8 cellular contexts compared by ENCODE assay signal in genomic region chr20:47354388-47354709, GRCh38.
A peak's percentile ranks its signal among the peaks of the same experiment; 100 is the strongest.
DNase-seq lines count a peak whose midpoint lies in the region; ATAC-seq lines count a peak whose summit lies in the region.

No MANE protein-coding gene starts in this region.

- H3K27ac ChIP-seq in iPS-18a (ENCODE audit: low read length) (peak overlapping the region; percentile 79), subcutaneous abdominal adipose tissue (ENCODE audit: low read depth, low read length) (peak overlapping the region; percentile 100)

- no peaks in the 10 kb centered on the region for H3K9me3 Mint-ChIP-seq in T-helper 2 cell treated with Interferon-gamma antibody and Interleukin-4, amounts not matched to agents 5 μg/mL and 100 μg/mL, for 36 hours
- H3K9me3 Mint-ChIP-seq in activated naive CD8-positive, alpha-beta T cell (ENCODE audit: low read depth) = no peaks in the 10 kb centered on the region

- peak overlapping the region; percentile 48 for H3K4me3 ChIP-seq in iPS-18a (ENCODE audit: low read length)
- peak overlapping the region in 4 of 5 donors; percentile 4 to 25 (median 10) for H3K4me3 ChIP-seq in subcutaneous abdominal adipose tissue (ENCODE audit: low read depth in 1 of 5, low read length in 5 of 5)

- H3K4me1 ChIP-seq in iPS-18a (ENCODE audit: control insufficient read depth, low read depth, low read length) (peaks cover 97% of the 10 kb centered on the region), subcutaneous abdominal adipose tissue (ENCODE audit: control insufficient read depth in 5 of 5, insufficient read depth in 5 of 5, low read length in 5 of 5) (peaks cover 19 to 100% (median 99%) of the 10 kb centered on the region in 5 donors)

- no peaks in the 10 kb centered on the region for H3K9me3 ChIP-seq in iPS-18a (ENCODE audit: control insufficient read depth, low read depth, low read length)
- H3K9me3 ChIP-seq in subcutaneous abdominal adipose tissue (ENCODE audit: control insufficient read depth in 5 of 5, low read length in 5 of 5) = no peaks in the 10 kb centered on the region

- H3K27me3 Mint-ChIP-seq in T-helper 2 cell treated with Interferon-gamma antibody and Interleukin-4, amounts not matched to agents 5 μg/mL and 100 μg/mL, for 36 hours (ENCODE audit: low read depth) = no peaks in the 10 kb centered on the region
- H3K27me3 Mint-ChIP-seq in activated naive CD8-positive, alpha-beta T cell = no peaks in the 10 kb centered on the region

- H3K27me3 ChIP-seq in iPS-18a (ENCODE audit: control insufficient read depth, insufficient read depth, low read length) = no peaks in the 10 kb centered on the region
- H3K27me3 ChIP-seq in subcutaneous abdominal adipose tissue (ENCODE audit: control insufficient read depth in 5 of 5, insufficient read depth in 4 of 5, low read length in 5 of 5) = no peaks in the 10 kb centered on the region

- H3K9ac ChIP-seq in iPS-18a (ENCODE audit: low read length) = peak overlapping the region; percentile 88
- peak overlapping the region in 1 of 5 donors; percentile 28 for H3K9ac ChIP-seq in subcutaneous abdominal adipose tissue (ENCODE audit: low read length in 5 of 5)

- H3K4me3 Mint-ChIP-seq in T-helper 2 cell treated with Interferon-gamma antibody and Interleukin-4, amounts not matched to agents 5 μg/mL and 100 μg/mL, for 36 hours = no peak overlapping the region
- H3K4me3 Mint-ChIP-seq in activated naive CD8-positive, alpha-beta T cell = no peak overlapping the region

- H3K4me1 Mint-ChIP-seq in T-helper 2 cell treated with Interferon-gamma antibody and Interleukin-4, amounts not matched to agents 5 μg/mL and 100 μg/mL, for 36 hours (ENCODE audit: low read depth) = peaks cover 48% of the 10 kb centered on the region
- peaks cover 43% of the 10 kb centered on the region for H3K4me1 Mint-ChIP-seq in activated naive CD8-positive, alpha-beta T cell (ENCODE audit: low read depth)

- H3K36me3 ChIP-seq in iPS-18a (ENCODE audit: control insufficient read depth, low read depth, low read length) = peaks cover 17% of the 10 kb centered on the region
- H3K36me3 ChIP-seq in subcutaneous abdominal adipose tissue (ENCODE audit: control insufficient read depth in 5 of 5, insufficient read depth in 5 of 5, low read length in 5 of 5) = no peaks in the 10 kb centered on the region

- peak overlapping the region; percentile 97 for H3K27ac Mint-ChIP-seq in T-helper 2 cell treated with Interferon-gamma antibody and Interleukin-4, amounts not matched to agents 5 μg/mL and 100 μg/mL, for 36 hours
- peak overlapping the region; percentile 100 for H3K27ac Mint-ChIP-seq in activated naive CD8-positive, alpha-beta T cell

- DNase-seq in T-helper 2 cell treated with Interferon-gamma antibody and Interleukin-4, amounts not matched to agents 5 μg/mL and 100 μg/mL, for 36 hours (ENCODE audit: low spot score) = no peak
- DNase-seq in T-helper 2 cell (no peak), DMS79 treated with DMSO at 0.1 percent for 48 hours (lab: John Stamatoyannopoulos, UW) (no peak)

- ATAC-seq in HG02678 (IDR thresholded peaks at IDR 0.05; ENCODE audit: unreplicated experiment) (no peak), HG03095 (IDR thresholded peaks at IDR 0.05; ENCODE audit: unreplicated experiment) (no peak)

- peaks cover 28% of the 10 kb centered on the region for H3K36me3 Mint-ChIP-seq in T-helper 2 cell treated with Interferon-gamma antibody and Interleukin-4, amounts not matched to agents 5 μg/mL and 100 μg/mL, for 36 hours (ENCODE audit: low read depth)
- peaks cover 5% of the 10 kb centered on the region for H3K36me3 Mint-ChIP-seq in activated naive CD8-positive, alpha-beta T cell
